ENCODE assay signal across 8 cellular contexts in the genomic region with DNA sequence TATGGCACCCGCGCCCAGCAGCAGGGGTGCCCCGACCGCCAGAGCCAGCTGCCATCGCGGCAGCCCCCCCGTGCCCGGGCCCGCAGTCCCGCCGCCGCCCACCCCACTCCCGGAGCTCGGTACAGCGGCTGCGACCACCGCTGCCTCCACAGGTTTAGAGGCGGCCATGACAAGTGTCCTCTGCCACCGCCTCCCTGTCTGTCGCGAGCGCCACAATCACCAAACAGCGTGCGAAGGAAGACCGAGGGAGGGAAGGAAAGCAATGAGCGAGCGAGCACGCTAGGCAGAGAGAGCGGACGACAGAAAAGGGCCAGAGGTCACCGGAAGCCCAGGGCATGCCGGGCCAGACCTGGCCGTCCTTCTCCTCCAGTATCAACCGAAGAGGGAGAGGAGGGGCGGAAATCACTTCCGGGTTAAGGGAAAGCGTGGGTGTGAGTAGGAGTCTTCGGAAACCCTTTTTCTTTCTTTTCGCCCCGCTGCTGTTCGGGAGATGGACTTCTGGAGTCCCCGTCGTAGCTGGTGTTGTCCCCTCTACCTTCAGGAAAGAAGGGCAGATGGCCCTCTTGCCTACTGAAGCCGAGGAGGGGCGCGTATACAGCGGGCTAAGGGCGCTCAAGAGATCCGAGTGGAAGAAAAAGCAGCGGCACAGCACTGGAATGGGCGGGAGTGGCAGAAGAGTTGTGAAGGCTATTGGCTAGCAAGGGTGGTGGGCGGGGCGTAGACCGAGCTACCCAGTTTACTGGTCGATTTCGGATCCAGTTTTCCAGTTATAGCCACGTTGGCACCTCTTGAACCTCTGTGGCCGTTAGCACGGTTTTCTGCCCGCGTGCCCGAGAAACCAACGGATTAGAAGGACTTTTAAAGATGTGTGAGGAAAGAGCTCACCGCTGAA. TPM values are rescaled to one million over a fixed set of nuclear protein-coding genes. Genes with fewer than 3 reads are reported as not detected.
A peak's percentile ranks its signal among the peaks of the same experiment; 100 is the strongest.
DNase-seq lines count a peak whose midpoint lies in the region; ATAC-seq and TF ChIP-seq lines count a peak whose summit lies in the region.

A gene with protein sequence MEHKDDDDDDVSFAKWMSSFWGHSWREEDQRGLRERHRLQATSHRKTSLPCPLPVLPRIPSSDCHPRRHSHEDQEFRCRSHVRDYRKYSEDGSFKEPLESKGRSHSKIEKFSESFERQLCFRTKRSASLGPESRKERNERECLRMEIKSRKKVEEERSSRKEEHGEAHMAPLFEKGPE (plus strand): TSS at position 758 of the 892 bp plus-strand sequence. CDS start 28,191 bp downstream, outside the sequence.
A gene (minus strand): TSS at position 308 of the 892 bp plus-strand sequence. CDS start 140 bp downstream, at position 168.

- DNase-seq in NCI-H2029 (lab: John Stamatoyannopoulos, UW) (peak; percentile 98), T-helper 9 cell (peak; percentile 90), astrocyte of the cerebellum (ENCODE audit: low read depth) (peak; percentile 88), hepatocyte (ENCODE audit: low spot score) (peak; percentile 98), aorta (peak; percentile 98 to 99)

- H3K4me2 ChIP-seq in hepatocyte = peak within 1 kb of the TSS; percentile 87

- H3K36me3 ChIP-seq in hepatocyte (replicated peaks; ENCODE audit: insufficient read depth, low read depth) = no peaks in the 10 kb centered on the region
- H3K36me3 ChIP-seq in rectal smooth muscle tissue (ENCODE audit: control insufficient read depth, insufficient read depth, low read length) = no peaks in the 10 kb centered on the region
- H3K36me3 ChIP-seq in aorta (ENCODE audit: control insufficient read depth in 1 of 2, insufficient read depth in 2 of 2, low read length in 1 of 2) = no peaks in the 10 kb centered on the region

- peak within 1 kb of the TSS; percentile 86 for H3K4me3 ChIP-seq in astrocyte of the cerebellum (ENCODE audit: low read depth, low read length)
- peak within 1 kb of the TSS; percentile 47 for H3K4me3 ChIP-seq in hepatocyte
- H3K4me3 ChIP-seq in rectal smooth muscle tissue (ENCODE audit: low read length) = peak within 1 kb of the TSS; percentile 87
- peak within 1 kb of the TSS; percentile 92 to 96 for H3K4me3 ChIP-seq in aorta (ENCODE audit: low read length in 2 of 2)

- H3K27ac ChIP-seq in hepatocyte = peak within 1 kb of the TSS; percentile 94
- H3K27ac ChIP-seq in rectal smooth muscle tissue (ENCODE audit: low read depth, low read length) = peak within 1 kb of the TSS; percentile 81
- peak within 1 kb of the TSS; percentile 34 to 92 for H3K27ac ChIP-seq in aorta (ENCODE audit: low read depth in 1 of 2, low read length in 2 of 2)

- ATAC-seq in GM18508 (IDR thresholded peaks at IDR 0.05; ENCODE audit: insufficient read depth, unreplicated experiment) (peak; percentile 83), HG02981 (IDR thresholded peaks at IDR 0.05; ENCODE audit: unreplicated experiment) (peak; percentile 88), aorta (ENCODE audit: low FRiP score) (peak; percentile 99)

- intact Hi-C loops in aorta (cut with DNase I) = loop anchor here (5.0 to 10.0 kb wide), 2 partner anchors 66 to 91 kb away; a partner anchor contains a TSS

- H3K27me3 ChIP-seq in hepatocyte (no peaks in the 10 kb centered on the region), rectal smooth muscle tissue (ENCODE audit: control insufficient read depth, insufficient read depth, low read length) (no peaks in the 10 kb centered on the region), aorta (ENCODE audit: control insufficient read depth in 1 of 2, insufficient read depth in 2 of 2, low read length in 1 of 2) (no peaks in the 10 kb centered on the region)

- H2AFZ ChIP-seq in hepatocyte = peak within 1 kb of the TSS; percentile 67

- peak within 1 kb of the TSS; percentile 80 for H3K9ac ChIP-seq in rectal smooth muscle tissue (ENCODE audit: low read length)

- in situ Hi-C loops in astrocyte of the cerebellum (cut with HindIII; ENCODE audit: low sequenced_read_pairs) = no loop called here

- H3K79me2 ChIP-seq in hepatocyte = peaks cover 81% of the 10 kb centered on the region

- H3K9me3 ChIP-seq in hepatocyte (ENCODE audit: low read depth) (no peaks in the 10 kb centered on the region), aorta (ENCODE audit: control insufficient read depth, low read length) (no peaks in the 10 kb centered on the region)

- 2% methylated on average over 54 of the region's 64 CpGs for WGBS in hepatocyte (ENCODE audit: low lambda C conversion rate, missing lambda C conversion rate)
- 0 to 1% methylated on average over 59 to 64 of the region's 64 CpGs for WGBS in aorta, 2 donors

- H3K4me1 ChIP-seq in hepatocyte (ENCODE audit: insufficient read depth) (peaks cover 19% of the 10 kb centered on the region), rectal smooth muscle tissue (ENCODE audit: control insufficient read depth, insufficient read depth, low read length) (peaks cover 2% of the 10 kb centered on the region), aorta (ENCODE audit: control insufficient read depth in 1 of 2, insufficient read depth in 2 of 2, low read length in 2 of 2) (no peaks in the 10 kb centered on the region)

- H4K20me1 ChIP-seq in hepatocyte (ENCODE audit: insufficient read depth, poor library complexity, severe bottlenecking) = peaks cover 21% of the 10 kb centered on the region

- TF ChIP-seq CTCF in astrocyte of the cerebellum (IDR thresholded peaks at IDR 0.05; ENCODE audit: low read depth, low read length, missing control alignments) (no peak), hepatocyte (IDR thresholded peaks at IDR 0.05; ENCODE audit: poor library complexity) (no peak)

- no peaks in the 10 kb centered on the region for H3K9me2 ChIP-seq in hepatocyte (replicated peaks; ENCODE audit: insufficient read depth)

RNA-seq across cellular contexts. Expression of the first gene that starts in this region (rescaled TPM):
- total RNA-seq in hepatocyte = 4.3 and 5.8 TPM in 2 replicates
- polyA plus RNA-seq in hepatocyte = 1.1 and 1.9 TPM in 2 replicates
- total RNA-seq in aorta = 1 to 10 TPM; 2.8 to 5.1 TPM
- 10 to 100 TPM in 1 of 2 donors, 1 to 10 TPM in 1; 6.5 to 12.8 TPM for polyA plus RNA-seq in aorta

RNA-seq across cellular contexts. Expression of the second gene that starts in this region (rescaled TPM):
- total RNA-seq in hepatocyte = 65.6 and 75.7 TPM in 2 replicates
- 18.7 and 23.2 TPM in 2 replicates for polyA plus RNA-seq in hepatocyte
- total RNA-seq in aorta = 10 to 100 TPM; 30.8 to 33.9 TPM
- polyA plus RNA-seq in aorta = 10 to 100 TPM; 17.1 to 18.9 TPM

Comparison
In these comparisons a context has a peak if more than half of its experiments do, and no peak if none do; other contexts are left out.
1. Peak in every context shown above with its lines: DNase-seq, ATAC-seq, H3K4me3 ChIP-seq and H3K27ac ChIP-seq.